ENCODE assay signal across 1 cellular context in genomic region chr14:23494223-23494622, GRCh38.
A peak's percentile ranks its signal among the peaks of the same experiment; 100 is the strongest.
TF ChIP-seq lines count a peak whose summit lies in the region.

No MANE protein-coding gene starts in this region.

TF ChIP-seq in HepG2, 621 proteins besides CTCF, POLR2A, EP300 and RAD21 (continued from another document):
- TF ChIP-seq ZBTB46 (CRISPR knock-in tag; IDR thresholded peaks at IDR 0.05; ENCODE audit: borderline replicate concordance) (0 out of 2 replicates have a peak, but pooled peaks have one; percentile 89), CREM (IDR thresholded peaks at IDR 0.05) (no peak), CREM (CRISPR knock-in tag; IDR thresholded peaks at IDR 0.05) (no peak), HOXA3 (CRISPR knock-in tag; IDR thresholded peaks at IDR 0.05) (0 out of 2 replicates have a peak, but pooled peaks have one; percentile 21), KAT8 (CRISPR knock-in tag; IDR thresholded peaks at IDR 0.05) (no peak), SPEN (CRISPR knock-in tag; IDR thresholded peaks at IDR 0.05; ENCODE audit: low read depth) (no peak)
- TF ChIP-seq, protein P1, sequence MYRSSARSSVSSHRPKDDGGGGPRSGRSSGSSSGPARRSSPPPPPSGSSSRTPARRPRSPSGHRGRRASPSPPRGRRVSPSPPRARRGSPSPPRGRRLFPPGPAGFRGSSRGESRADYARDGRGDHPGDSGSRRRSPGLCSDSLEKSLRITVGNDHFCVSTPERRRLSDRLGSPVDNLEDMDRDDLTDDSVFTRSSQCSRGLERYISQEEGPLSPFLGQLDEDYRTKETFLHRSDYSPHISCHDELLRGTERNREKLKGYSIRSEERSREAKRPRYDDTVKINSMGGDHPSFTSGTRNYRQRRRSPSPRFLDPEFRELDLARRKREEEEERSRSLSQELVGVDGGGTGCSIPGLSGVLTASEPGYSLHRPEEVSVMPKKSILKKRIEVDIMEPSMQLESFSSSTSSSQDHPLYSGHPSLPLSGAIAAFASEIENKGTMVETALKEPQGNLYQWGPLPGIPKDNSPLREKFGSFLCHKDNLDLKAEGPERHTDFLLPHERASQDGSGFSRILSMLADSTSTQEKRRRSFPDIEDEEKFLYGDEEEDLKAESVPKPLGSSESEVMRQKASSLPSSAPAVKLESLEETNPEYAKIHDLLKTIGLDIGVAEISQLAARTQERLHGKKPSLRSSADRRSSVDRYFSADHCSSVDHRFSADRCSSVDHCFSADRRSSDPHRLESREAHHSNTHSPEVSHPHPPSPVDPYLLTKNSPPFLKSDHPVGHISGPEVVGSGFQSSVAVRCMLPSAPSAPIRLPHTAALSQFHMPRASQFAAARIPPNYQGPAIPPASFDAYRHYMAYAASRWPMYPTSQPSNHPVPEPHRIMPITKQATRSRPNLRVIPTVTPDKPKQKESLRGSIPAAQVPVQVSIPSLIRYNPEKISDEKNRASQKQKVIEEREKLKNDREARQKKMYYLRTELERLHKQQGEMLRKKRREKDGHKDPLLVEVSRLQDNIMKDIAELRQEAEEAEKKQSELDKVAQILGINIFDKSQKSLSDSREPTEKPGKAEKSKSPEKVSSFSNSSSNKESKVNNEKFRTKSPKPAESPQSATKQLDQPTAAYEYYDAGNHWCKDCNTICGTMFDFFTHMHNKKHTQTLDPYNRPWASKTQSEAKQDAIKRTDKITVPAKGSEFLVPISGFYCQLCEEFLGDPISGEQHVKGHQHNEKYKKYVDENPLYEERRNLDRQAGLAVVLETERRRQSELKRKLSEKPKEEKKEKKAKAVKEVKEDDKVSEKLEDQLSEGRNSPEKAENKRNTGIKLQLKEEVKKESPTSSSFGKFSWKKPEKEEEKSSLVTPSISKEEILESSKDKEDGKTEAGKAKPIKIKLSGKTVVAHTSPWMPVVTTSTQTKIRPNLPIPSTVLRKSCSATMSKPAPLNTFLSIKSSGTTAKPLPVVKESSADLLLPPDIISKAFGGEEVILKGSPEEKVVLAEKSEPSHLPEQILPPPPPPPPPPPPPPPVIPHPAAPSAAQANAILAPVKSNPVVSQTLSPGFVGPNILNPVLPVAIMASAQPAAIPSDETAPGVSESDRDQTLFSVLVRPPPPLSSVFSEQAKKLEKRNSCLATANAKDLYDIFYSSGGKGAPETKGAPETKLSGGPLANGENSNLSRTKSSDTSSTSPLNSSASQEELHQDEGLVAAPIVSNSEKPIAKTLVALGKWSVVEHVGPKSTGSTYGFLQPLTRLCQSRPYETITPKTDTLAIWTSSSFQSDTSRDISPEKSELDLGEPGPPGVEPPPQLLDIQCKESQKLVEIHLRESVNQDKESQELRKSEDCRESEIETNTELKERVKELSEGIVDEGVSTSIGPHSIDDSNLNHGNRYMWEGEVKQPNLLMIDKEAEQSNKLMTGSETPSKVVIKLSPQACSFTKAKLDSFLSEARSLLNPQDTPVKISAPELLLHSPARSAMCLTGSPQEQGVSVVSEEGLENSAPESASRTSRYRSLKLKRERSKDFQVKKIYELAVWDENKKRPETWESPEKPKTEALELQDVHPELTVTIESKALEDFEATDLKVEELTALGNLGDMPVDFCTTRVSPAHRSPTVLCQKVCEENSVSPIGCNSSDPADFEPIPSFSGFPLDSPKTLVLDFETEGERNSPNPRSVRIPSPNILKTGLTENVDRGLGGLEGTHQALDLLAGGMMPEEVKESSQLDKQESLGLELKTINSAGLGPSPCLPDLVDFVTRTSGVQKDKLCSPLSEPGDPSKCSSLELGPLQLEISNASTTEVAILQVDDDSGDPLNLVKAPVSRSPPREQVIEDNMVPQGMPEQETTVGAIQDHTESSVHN (CRISPR knock-in tag; IDR thresholded peaks at IDR 0.05), result 0 out of 2 replicates have a peak, but pooled peaks have one; percentile 46
- TF ChIP-seq, protein P2, sequence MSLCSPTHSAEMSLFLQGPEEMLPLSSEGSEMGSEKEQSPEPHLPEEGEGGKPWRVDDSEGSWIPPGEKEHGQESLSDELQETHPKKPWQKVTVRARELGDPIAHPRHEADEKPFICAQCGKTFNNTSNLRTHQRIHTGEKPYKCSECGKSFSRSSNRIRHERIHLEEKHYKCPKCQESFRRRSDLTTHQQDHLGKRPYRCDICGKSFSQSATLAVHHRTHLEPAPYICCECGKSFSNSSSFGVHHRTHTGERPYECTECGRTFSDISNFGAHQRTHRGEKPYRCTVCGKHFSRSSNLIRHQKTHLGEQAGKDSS (CRISPR knock-in tag; IDR thresholded peaks at IDR 0.05; ENCODE audit: borderline replicate concordance, low read depth), result 0 out of 2 replicates have a peak, but pooled peaks have one; percentile 49
